Comparison of ENCODE assay signal across 15 cellular contexts in the genomic region with DNA sequence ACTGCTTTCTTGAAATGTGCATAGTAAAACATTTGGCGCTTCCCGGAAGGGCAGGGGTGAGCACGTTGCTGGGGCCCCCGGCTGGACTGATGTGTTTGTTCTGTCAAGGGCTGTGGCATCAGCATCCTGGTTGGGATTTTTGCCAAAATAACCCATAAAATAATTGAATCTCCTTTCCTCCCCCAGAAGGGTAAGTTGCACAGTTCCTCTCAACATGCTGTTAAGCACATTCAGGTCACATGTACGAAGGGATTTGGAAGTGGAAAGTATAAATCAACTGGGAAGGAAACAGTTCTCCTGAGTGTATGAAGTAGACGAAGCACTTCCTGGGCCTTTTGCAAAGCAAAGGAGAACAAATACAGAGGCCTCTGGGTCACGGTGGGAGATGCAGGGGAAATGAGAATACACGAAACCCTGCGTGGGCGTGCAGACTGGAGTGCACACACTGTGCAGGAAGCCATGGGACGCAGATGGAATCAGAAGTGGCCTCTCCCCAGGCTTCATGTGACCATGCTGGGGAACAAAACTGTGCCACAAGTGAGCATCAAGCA.
DNase-seq lines count a peak whose midpoint lies in the region; ATAC-seq and TF ChIP-seq lines count a peak whose summit lies in the region.
"Had no signal": no experiment of that assay in that cellular context is flagged by ENCODE, and none has a peak within 500 bp of the region (broad histone marks: within the 10 kb centered on the region; RNA-seq: fewer than 3 reads in every experiment).

No MANE protein-coding gene starts in this region.

- TF ChIP-seq CTCF in brain (conservative IDR thresholded peaks at IDR 0.05): no peak
- TF ChIP-seq CTCF in Calu3 (IDR thresholded peaks at IDR 0.05; ENCODE audit: unreplicated experiment): no peak
- TF ChIP-seq CTCF in prostate gland (IDR thresholded peaks at IDR 0.05): no peak

- peak; percentile 91 for DNase-seq in CD1c-positive myeloid dendritic cell (ENCODE audit: extremely low spot score)
- peak; percentile 37 for DNase-seq in mesenchymal stem cell
- no peak for DNase-seq in Calu3
- no peak for DNase-seq in HuH-7.5 (ENCODE audit: low spot score)
- no peak for DNase-seq in NAMALWA (ENCODE audit: low spot score)
- DNase-seq in prostate gland (ENCODE audit: low spot score): no peak
- DNase-seq: CD4-positive, CD25-positive, alpha-beta regulatory T cell; erythroblast; NCI-H1417; NCI-H526 treated with DMSO at 0.1 percent for 48 hours had no signal

- peak overlapping the region; percentile 77 to 92 for H3K18ac ChIP-seq in mesenchymal stem cell (ENCODE audit: low read depth in 1 of 2, low read length in 2 of 2)

- H3K27ac Mint-ChIP-seq in brain (peak overlapping the region in 3 of 5 experiments; percentile 50 to 70 (median 65)), Calu3 (ENCODE audit: unreplicated experiment) (no peak overlapping the region)
- H3K27ac Mint-ChIP-seq: activated T-helper 1 cell treated with anti-CD3 and anti-CD28 coated beads, Interleukin-12 subunit alpha, Interleukin-12 subunit beta, Interleukin-2, Interleukin-4 antibody, amounts not matched to agents 30 ng/mL and 10 ng/mL and 1 ng/mL, durations not matched to agents 14 hours and 24 hours and 36 hours had no signal

- no peak overlapping the region for H2AK5ac ChIP-seq in mesenchymal stem cell (ENCODE audit: low read length, severe bottlenecking)

- H3K27ac ChIP-seq in mesenchymal stem cell (ENCODE audit: low read length, poor library complexity, severe bottlenecking): no peak overlapping the region
- H3K27ac ChIP-seq in prostate gland: no peak overlapping the region
- H3K27ac ChIP-seq: body of pancreas, SJSA1 had no signal

- peaks cover 21% of the 10 kb centered on the region for H3K4me1 Mint-ChIP-seq in brain
- H3K4me1 Mint-ChIP-seq in Calu3 (ENCODE audit: low read depth, unreplicated experiment): peaks cover 7% of the 10 kb centered on the region

- 52% methylated on average over 11 of the region's 11 CpGs for WGBS in mesenchymal stem cell
- WGBS in prostate gland: 63% methylated on average over 11 of the region's 11 CpGs

- no peak overlapping the region for H2BK5ac ChIP-seq in mesenchymal stem cell (ENCODE audit: low read depth, low read length, poor library complexity, severe bottlenecking)

- H3K23ac ChIP-seq in mesenchymal stem cell (ENCODE audit: low read length in 2 of 2): no peak overlapping the region

- no peak overlapping the region for H2AFZ ChIP-seq in mesenchymal stem cell (ENCODE audit: low read depth, low read length)

- BruUV-seq in Calu3 (replicated peaks; lab: Mats Ljungman, UMichigan): no TSS peak

- no peaks in the 10 kb centered on the region for H3K36me3 ChIP-seq in mesenchymal stem cell (ENCODE audit: control insufficient read depth in 1 of 2, insufficient read depth in 2 of 2, low read depth in 1 of 2, low read length in 2 of 2)
- H3K36me3 ChIP-seq in prostate gland: no peaks in the 10 kb centered on the region
- H3K36me3 ChIP-seq: SJSA1 had no signal

- H4K8ac ChIP-seq in mesenchymal stem cell (ENCODE audit: low read length): no peak overlapping the region

- CTCF ChIA-PET in Calu3 (lab: Charles Lee): no interaction called here

- H3K9me3 ChIP-seq in mesenchymal stem cell (ENCODE audit: control insufficient read depth, low read length) (no peaks in the 10 kb centered on the region), prostate gland (no peaks in the 10 kb centered on the region)
- H3K9me3 ChIP-seq: body of pancreas, SJSA1 had no signal

- H3K4ac ChIP-seq in mesenchymal stem cell (ENCODE audit: low read depth in 1 of 2, low read length in 2 of 2): peak overlapping the region; percentile 49 to 72

- no peak overlapping the region for H3K4me2 ChIP-seq in mesenchymal stem cell (ENCODE audit: low read length, poor library complexity, severe bottlenecking)

- H3K27me3 Mint-ChIP-seq in brain (no peaks in the 10 kb centered on the region), Calu3 (ENCODE audit: unreplicated experiment) (no peaks in the 10 kb centered on the region)

- peak overlapping the region; percentile 99 for H4K91ac ChIP-seq in mesenchymal stem cell (ENCODE audit: low read length)

- H3K9ac ChIP-seq in mesenchymal stem cell (ENCODE audit: low read length): no peak overlapping the region

- H3K4me3 ChIP-seq in mesenchymal stem cell (ENCODE audit: insufficient read depth in 1 of 2, low read depth in 1 of 2, low read length in 2 of 2) (no peak overlapping the region), prostate gland (no peak overlapping the region)
- H3K4me3 ChIP-seq: body of pancreas, SJSA1 had no signal

- H3K4me1 ChIP-seq in mesenchymal stem cell (ENCODE audit: control insufficient read depth, insufficient read depth, low read depth, low read length) (no peaks in the 10 kb centered on the region), prostate gland (replicated peaks) (no peaks in the 10 kb centered on the region)
- H3K4me1 ChIP-seq: body of pancreas, SJSA1 had no signal

- H3K27me3 ChIP-seq in mesenchymal stem cell (ENCODE audit: control insufficient read depth in 1 of 2, insufficient read depth in 1 of 2, low read length in 2 of 2) (peaks cover 0 to 14% of the 10 kb centered on the region in 2 experiments), prostate gland (replicated peaks; ENCODE audit: insufficient read depth) (no peaks in the 10 kb centered on the region)
- H3K27me3 ChIP-seq: body of pancreas, SJSA1 had no signal

- H3K14ac ChIP-seq in mesenchymal stem cell (ENCODE audit: low read length in 2 of 2): peak overlapping the region in 1 of 2 experiments; percentile 5

- no peak overlapping the region for H2BK15ac ChIP-seq in mesenchymal stem cell (ENCODE audit: low read depth, poor library complexity, severe bottlenecking)

- H3K79me1 ChIP-seq in mesenchymal stem cell (replicated peaks; ENCODE audit: low read length, poor library complexity, severe bottlenecking): no peaks in the 10 kb centered on the region

- H3K36me3 Mint-ChIP-seq in brain (no peaks in the 10 kb centered on the region), Calu3 (ENCODE audit: insufficient read depth, unreplicated experiment) (no peaks in the 10 kb centered on the region)
- H3K36me3 Mint-ChIP-seq: CD4-positive, CD25-positive, alpha-beta regulatory T cell had no signal

- H2BK120ac ChIP-seq in mesenchymal stem cell (ENCODE audit: low read depth, low read length): peak overlapping the region; percentile 66

- TF ChIP-seq POLR2A in prostate gland (IDR thresholded peaks at IDR 0.05): no peak

- peak overlapping the region; percentile 20 to 46 for H2BK12ac ChIP-seq in mesenchymal stem cell (ENCODE audit: low read length in 2 of 2)

- intact Hi-C loops in Calu3 (cut with micrococcal nuclease; ENCODE audit: unreplicated experiment) (loop anchor here (5.0 kb wide), 1 partner anchor 832 kb away; no protein-coding TSS in a partner anchor), prostate gland (cut with DNase I) (no loop called here)

- peak; percentile 58 for ATAC-seq in HG02884 (IDR thresholded peaks at IDR 0.05; ENCODE audit: unreplicated experiment)
- ATAC-seq: body of pancreas had no signal

- H3K4me3 Mint-ChIP-seq in brain (no peak overlapping the region), Calu3 (ENCODE audit: low read depth, unreplicated experiment) (no peak overlapping the region)
- H3K4me3 Mint-ChIP-seq: activated T-helper 1 cell treated with anti-CD3 and anti-CD28 coated beads, Interleukin-12 subunit alpha, Interleukin-12 subunit beta, Interleukin-2, Interleukin-4 antibody, amounts not matched to agents 30 ng/mL and 10 ng/mL and 1 ng/mL, durations not matched to agents 14 hours and 24 hours and 36 hours; CD4-positive, CD25-positive, alpha-beta regulatory T cell had no signal

- H3K9me3 Mint-ChIP-seq in brain (peaks cover 0 to 4% (median 0%) of the 10 kb centered on the region in 5 experiments), Calu3 (ENCODE audit: low read depth, unreplicated experiment) (peaks cover 2% of the 10 kb centered on the region)
- H3K9me3 Mint-ChIP-seq: activated T-helper 1 cell treated with anti-CD3 and anti-CD28 coated beads, Interleukin-12 subunit alpha, Interleukin-12 subunit beta, Interleukin-2, Interleukin-4 antibody, amounts not matched to agents 30 ng/mL and 10 ng/mL and 1 ng/mL, durations not matched to agents 14 hours and 24 hours and 36 hours; CD4-positive, CD25-positive, alpha-beta regulatory T cell had no signal

Comparison
In these comparisons a context has a peak if more than half of its experiments do, and no peak if none do; other contexts are left out.
1. DNase-seq: peak in CD1c-positive myeloid dendritic cell (single experiment) and mesenchymal stem cell (single experiment); none in Calu3 (single experiment), HuH-7.5 (single experiment), NAMALWA (single experiment) and prostate gland (single experiment).